Comparison of ENCODE assay signal across 8 cellular contexts in genomic region chr7:130875265-130875741, GRCh38.
DNase-seq lines count a peak whose midpoint lies in the region; ATAC-seq, FAIRE-seq and TF ChIP-seq lines count a peak whose summit lies in the region.

No MANE protein-coding gene starts in this region.

- H3K36me3 ChIP-seq in CD8-positive, alpha-beta T cell (ENCODE audit: insufficient read depth, low read length): peaks cover 17% of the 10 kb centered on the region
- peaks cover 57% of the 10 kb centered on the region for H3K36me3 ChIP-seq in OCI-LY1 (ENCODE audit: insufficient read depth, low read length)
- peaks cover 3 to 73% of the 10 kb centered on the region in 2 donors for H3K36me3 ChIP-seq in ascending aorta
- H3K36me3 ChIP-seq in suprapubic skin: peaks cover 62% of the 10 kb centered on the region

- no peaks in the 10 kb centered on the region for H3K27me3 ChIP-seq in CD8-positive, alpha-beta T cell (ENCODE audit: insufficient read depth, low read length)
- H3K27me3 ChIP-seq in OCI-LY1 (ENCODE audit: insufficient read depth, low read length): no peaks in the 10 kb centered on the region
- no peaks in the 10 kb centered on the region for H3K27me3 ChIP-seq in ascending aorta
- no peaks in the 10 kb centered on the region for H3K27me3 ChIP-seq in suprapubic skin

- H3K4me1 ChIP-seq in CD8-positive, alpha-beta T cell (ENCODE audit: insufficient read depth, low read length): peaks cover 18% of the 10 kb centered on the region
- no peaks in the 10 kb centered on the region for H3K4me1 ChIP-seq in OCI-LY1 (ENCODE audit: insufficient read depth, low read length, severe bottlenecking)
- H3K4me1 ChIP-seq in ascending aorta: peaks cover 0 to 9% of the 10 kb centered on the region in 2 donors
- peaks cover 17% of the 10 kb centered on the region for H3K4me1 ChIP-seq in suprapubic skin

- no peak overlapping the region for H3K27ac Mint-ChIP-seq in CD8-positive, alpha-beta T cell
- peak overlapping the region in 1 of 6 donors; percentile 20 for H3K27ac Mint-ChIP-seq in immature natural killer cell

- H3K79me2 ChIP-seq in OCI-LY1 (ENCODE audit: insufficient read depth, low read length): no peaks in the 10 kb centered on the region

- WGBS in suprapubic skin: 38% methylated on average over 6 of the region's 6 CpGs

- no peak overlapping the region for H2AFZ ChIP-seq in OCI-LY1 (ENCODE audit: low read length)

- no peak overlapping the region for H3K9ac ChIP-seq in OCI-LY1 (ENCODE audit: low read length)

- no peaks in the 10 kb centered on the region for H3K9me2 ChIP-seq in OCI-LY1 (ENCODE audit: low read depth, low read length)

- ATAC-seq in CD8-positive, alpha-beta T cell: peak; percentile 78

- TF ChIP-seq CTCF in CD8-positive, alpha-beta T cell (IDR thresholded peaks at IDR 0.05): peak; percentile 89
- TF ChIP-seq CTCF in OCI-LY1 (IDR thresholded peaks at IDR 0.05; ENCODE audit: low read length): peak; percentile 94
- TF ChIP-seq CTCF in ascending aorta (IDR thresholded peaks at IDR 0.05): peak; percentile 51 to 85 (median 75)
- TF ChIP-seq CTCF in suprapubic skin (IDR thresholded peaks at IDR 0.05): peak; percentile 53 to 85

- H3F3A ChIP-seq in OCI-LY1 (ENCODE audit: insufficient read depth, low read length): peaks cover 14% of the 10 kb centered on the region; the same call in 1 of the 2 replicates

- H3K4me2 ChIP-seq in OCI-LY1 (ENCODE audit: low read length): no peak overlapping the region

- FAIRE-seq in frontal cortex (lab: Jason Lieb, UNC): no peak

- TF ChIP-seq EP300 in suprapubic skin (IDR thresholded peaks at IDR 0.05): no peak

- CTCF ChIA-PET in CD8-positive, alpha-beta T cell (lab: Charles Lee): interaction anchor here (1.0 to 3.6 kb wide), 7 partner anchors 11 to 427 kb away, joined by 3 to 18 read pairs (median 3); no protein-coding TSS in a partner anchor

- no peak overlapping the region for H3K27ac ChIP-seq in CD8-positive, alpha-beta T cell (ENCODE audit: low read depth, low read length)
- H3K27ac ChIP-seq in OCI-LY1 (ENCODE audit: low read depth, low read length, poor library complexity, severe bottlenecking) (no peak overlapping the region), ascending aorta (peak overlapping the region in 1 of 2 donors; percentile 19), suprapubic skin (peak overlapping the region; percentile 37)

- no peaks in the 10 kb centered on the region for H3K27me3 Mint-ChIP-seq in CD8-positive, alpha-beta T cell (ENCODE audit: low read depth)
- H3K27me3 Mint-ChIP-seq in immature natural killer cell (ENCODE audit: low read depth in 3 of 3): peaks cover 2 to 15% (median 10%) of the 10 kb centered on the region in 3 donors

- H3K4me1 Mint-ChIP-seq in CD8-positive, alpha-beta T cell (ENCODE audit: low read depth): peaks cover 41% of the 10 kb centered on the region
- peaks cover 16 to 48% of the 10 kb centered on the region in 2 donors for H3K4me1 Mint-ChIP-seq in immature natural killer cell

- H3K9me3 Mint-ChIP-seq in CD8-positive, alpha-beta T cell: no peaks in the 10 kb centered on the region
- peaks cover 0 to 2% (median 0%) of the 10 kb centered on the region in 6 donors for H3K9me3 Mint-ChIP-seq in immature natural killer cell

- POLR2A ChIA-PET in CD8-positive, alpha-beta T cell (lab: Charles Lee): no interaction called here

- H3K4me3 Mint-ChIP-seq in CD8-positive, alpha-beta T cell: no peak overlapping the region
- H3K4me3 Mint-ChIP-seq in immature natural killer cell: no peak overlapping the region

- H3K4me3 ChIP-seq in CD8-positive, alpha-beta T cell (ENCODE audit: low read depth, low read length): no peak overlapping the region
- H3K4me3 ChIP-seq in OCI-LY1 (ENCODE audit: low read depth, low read length, poor library complexity, severe bottlenecking): no peak overlapping the region
- H3K4me3 ChIP-seq in ascending aorta: no peak overlapping the region
- H3K4me3 ChIP-seq in suprapubic skin: no peak overlapping the region

- no peaks in the 10 kb centered on the region for H3K9me3 ChIP-seq in CD8-positive, alpha-beta T cell (ENCODE audit: low read length)
- H3K9me3 ChIP-seq in OCI-LY1 (ENCODE audit: low read length): no peaks in the 10 kb centered on the region
- no peaks in the 10 kb centered on the region for H3K9me3 ChIP-seq in ascending aorta
- no peaks in the 10 kb centered on the region for H3K9me3 ChIP-seq in suprapubic skin

- H4K20me1 ChIP-seq in OCI-LY1 (ENCODE audit: insufficient read depth, low read length): no peaks in the 10 kb centered on the region

- DNase-seq in CD8-positive, alpha-beta T cell: peak in 4 of 7 experiments; percentile 31 to 54 (median 46)
- DNase-seq in GM19240 (ENCODE audit: insufficient read length, low spot score): peak; percentile 44
- DNase-seq in ascending aorta (ENCODE audit: low spot score in 2 of 2): no peak
- DNase-seq in immature natural killer cell: peak in 2 of 3 donors; percentile 22 to 29
- no peak for DNase-seq in suprapubic skin (ENCODE audit: low spot score in 2 of 2)
- no peak for DNase-seq in mesenteric fat pad (ENCODE audit: low spot score)
- DNase-seq in frontal cortex (ENCODE audit: low spot score in 2 of 2): no peak

- no peak for TF ChIP-seq POLR2A in suprapubic skin (IDR thresholded peaks at IDR 0.05)

- intact Hi-C loops in CD8-positive, alpha-beta T cell (cut with DNase I, micrococcal nuclease): loop anchor here in 1 of 2 experiments (1.0 to 5.0 kb wide), 3 partner anchors 549 to 779 kb away; no protein-coding TSS in a partner anchor
- intact Hi-C loops in ascending aorta (cut with DNase I): no loop called here

- peaks cover 76% of the 10 kb centered on the region for H3K36me3 Mint-ChIP-seq in CD8-positive, alpha-beta T cell
- peaks cover 5 to 37% (median 13%) of the 10 kb centered on the region in 3 donors for H3K36me3 Mint-ChIP-seq in immature natural killer cell

Comparison
In these comparisons a context has a peak if more than half of its experiments do, and no peak if none do; other contexts are left out.
1. DNase-seq: peak in CD8-positive, alpha-beta T cell (4 of 7), GM19240 (single experiment) and immature natural killer cell (2 of 3); none in ascending aorta (0 of 2), suprapubic skin (0 of 2), mesenteric fat pad (single experiment) and frontal cortex (0 of 2).
2. Peak in every context shown above with its lines, with median percentiles within 50 percentile points of each other: CTCF ChIP-seq.